ENCODE assay signal across 14 cellular contexts in genomic region chr9:88011005-88011766, GRCh38. TPM values are rescaled to one million over a fixed set of nuclear protein-coding genes. Genes with fewer than 3 reads are reported as not detected.
DNase-seq lines count a peak whose midpoint lies in the region; ATAC-seq and TF ChIP-seq lines count a peak whose summit lies in the region.
"Had no signal": no experiment of that assay in that cellular context is flagged by ENCODE, and none has a peak within 500 bp of the region (broad histone marks: within the 10 kb centered on the region; RNA-seq: fewer than 3 reads in every experiment).

No MANE protein-coding gene starts in this region.

- H3K4me3 ChIP-seq in RWPE2 (ENCODE audit: severe bottlenecking) (no peak overlapping the region), fibroblast of villous mesenchyme (ENCODE audit: low read depth, low read length) (no peak overlapping the region)
- H3K4me3 ChIP-seq: tibial nerve had no signal

- no peaks in the 10 kb centered on the region for H3K27me3 ChIP-seq in RWPE2 (ENCODE audit: insufficient read depth, poor library complexity, severe bottlenecking)
- H3K27me3 ChIP-seq: tibial nerve had no signal

- no peaks in the 10 kb centered on the region for H3K9me3 ChIP-seq in RWPE2 (ENCODE audit: severe bottlenecking)

- no peak overlapping the region for H3K27ac ChIP-seq in RWPE2 (ENCODE audit: poor library complexity, severe bottlenecking)
- H3K27ac ChIP-seq: tibial nerve had no signal

- TF ChIP-seq CTCF in RWPE2 (IDR thresholded peaks at IDR 0.05; ENCODE audit: poor library complexity, severe bottlenecking) (peak; percentile 37), fibroblast of villous mesenchyme (IDR thresholded peaks at IDR 0.05; ENCODE audit: insufficient read depth, low read depth, low read length) (peak; percentile 50)

- H3K4me1 ChIP-seq in RWPE2 (ENCODE audit: insufficient read depth, poor library complexity, severe bottlenecking): no peaks in the 10 kb centered on the region
- H3K4me1 ChIP-seq: tibial nerve had no signal

- peak; percentile 18 for DNase-seq in NCI-H1105 treated with DMSO at 0.1 percent for 48 hours (lab: John Stamatoyannopoulos, UW)
- DNase-seq in NCI-H1105 (lab: John Stamatoyannopoulos, UW): no peak
- no peak for DNase-seq in RWPE2 (ENCODE audit: low spot score)
- DNase-seq in fibroblast of villous mesenchyme (ENCODE audit: low read depth): peak; percentile 23
- peak; percentile 22 for DNase-seq in stromal cell of bone marrow (ENCODE audit: low read depth)
- DNase-seq in NCI-H1417 (lab: John Stamatoyannopoulos, UW): no peak
- DNase-seq: activated CD8-positive, alpha-beta T cell treated with anti-CD3 and anti-CD28 coated beads for 36 hours; naive thymus-derived CD8-positive, alpha-beta T cell; NCI-H187; stimulated activated CD4-positive, alpha-beta T cell treated with anti-CD3 and anti-CD28 coated beads, Interleukin-4, amount 100 ng/mL, for 24 hours had no signal

- H3K36me3 ChIP-seq in RWPE2 (ENCODE audit: low read depth): no peaks in the 10 kb centered on the region
- H3K36me3 ChIP-seq: tibial nerve had no signal

- no peak for ATAC-seq in RWPE2 (ENCODE audit: low read depth)
- no peak for ATAC-seq in GM19395 (IDR thresholded peaks at IDR 0.05; ENCODE audit: unreplicated experiment)
- no peak for ATAC-seq in HG03280 (IDR thresholded peaks at IDR 0.05; ENCODE audit: unreplicated experiment)
- ATAC-seq: activated CD8-positive, alpha-beta T cell treated with anti-CD3 and anti-CD28 coated beads for 36 hours; naive thymus-derived CD8-positive, alpha-beta T cell; Right ventricle myocardium inferior had no signal

RNA-seq across cellular contexts. Expression of gene CDK20, which starts 36.9 kb away (rescaled TPM):
- 5.8 and 7.8 TPM in 2 replicates for total RNA-seq in fibroblast of villous mesenchyme

Comparison
In these comparisons a context has a peak if more than half of its experiments do, and no peak if none do; other contexts are left out.
1. DNase-seq: peak in NCI-H1105 treated with DMSO at 0.1 percent for 48 hours (single experiment), fibroblast of villous mesenchyme (single experiment) and stromal cell of bone marrow (single experiment); none in NCI-H1105 (single experiment), RWPE2 (single experiment) and NCI-H1417 (0 of 3).